1 cellular context compared by ENCODE assay signal in genomic region chr10:92591550-92592140, GRCh38.
A peak's percentile ranks its signal among the peaks of the same experiment; 100 is the strongest.
TF ChIP-seq lines count a peak whose summit lies in the region.

No MANE protein-coding gene starts in this region.

TF ChIP-seq in IMR-90, 13 proteins besides CTCF, POLR2A, EP300 and RAD21 (continued from another document):
- TF ChIP-seq MAZ (IDR thresholded peaks at IDR 0.05; ENCODE audit: borderline replicate concordance, low read depth, low read length) (peak; percentile 14; the same call in 1 of the 2 replicates), USF2 (IDR thresholded peaks at IDR 0.05; ENCODE audit: low read depth, low read length) (no peak), SMC3 (IDR thresholded peaks at IDR 0.05; ENCODE audit: low read depth, low read length) (no peak)
